In genomic region chr2:42989283-42990081, GRCh38 we compare ENCODE assay signal across 2 cellular contexts.
TF ChIP-seq lines count a peak whose summit lies in the region.
"Not testable (repeated sequence)": the region's sequence is repeated elsewhere in the genome, so short reads cannot be mapped to it uniquely, and the experiment has no call there.

No MANE protein-coding gene starts in this region.

TF ChIP-seq in H1, 55 proteins besides CTCF, POLR2A, EP300 and RAD21:
- peak; percentile 14; the same call in 1 of the 2 replicates for TF ChIP-seq YY1 (IDR thresholded peaks at IDR 0.05; ENCODE audit: low read depth, low read length)

TF ChIP-seq in HepG2, 621 proteins besides CTCF, POLR2A, EP300 and RAD21 (continues in another document):
- 0 out of 2 replicates have a peak, but pooled peaks have one; percentile 20 for TF ChIP-seq ZNF331 (CRISPR knock-in tag; IDR thresholded peaks at IDR 0.05)
- TF ChIP-seq ZFX (CRISPR knock-in tag; IDR thresholded peaks at IDR 0.05; ENCODE audit: low read depth) = peak; percentile 63
- peak; percentile 62; the same call in 1 of the 2 replicates for TF ChIP-seq KDM2A (CRISPR knock-in tag; IDR thresholded peaks at IDR 0.05; ENCODE audit: borderline replicate concordance, low read depth)
- TF ChIP-seq ZBTB7A (CRISPR knock-in tag; IDR thresholded peaks at IDR 0.05) = peak; percentile 64
- TF ChIP-seq ZFP91 (CRISPR knock-in tag; IDR thresholded peaks at IDR 0.05; ENCODE audit: borderline replicate concordance) = peak; percentile 33; the same call in 1 of the 2 replicates
- peak; percentile 89 for TF ChIP-seq ZNF687 (CRISPR knock-in tag; IDR thresholded peaks at IDR 0.05)
- peak; percentile 44 for TF ChIP-seq FOSL2 (CRISPR knock-in tag; IDR thresholded peaks at IDR 0.05)
- peak; percentile 82; the same call in 1 of the 2 replicates for TF ChIP-seq MTA1 (CRISPR knock-in tag; IDR thresholded peaks at IDR 0.05; ENCODE audit: borderline replicate concordance)
- peak; percentile 60; the same call in 1 of the 2 replicates for TF ChIP-seq ZNF614 (CRISPR knock-in tag; IDR thresholded peaks at IDR 0.05; ENCODE audit: borderline replicate concordance)
- 0 out of 2 replicates have a peak, but pooled peaks have one; percentile 26 for TF ChIP-seq HIVEP1 (CRISPR knock-in tag; IDR thresholded peaks at IDR 0.05)
- peak; percentile 82 for TF ChIP-seq GATAD2A (CRISPR knock-in tag; IDR thresholded peaks at IDR 0.05)
- peak; percentile 48; the same call in 1 of the 2 replicates for TF ChIP-seq SAP130 (CRISPR knock-in tag; IDR thresholded peaks at IDR 0.05; ENCODE audit: low read depth)
- peak; percentile 86 for TF ChIP-seq ARID5B (CRISPR knock-in tag; IDR thresholded peaks at IDR 0.05)
- peak; percentile 58 for TF ChIP-seq FOXP4 (CRISPR knock-in tag; IDR thresholded peaks at IDR 0.05)
- TF ChIP-seq ZFY (CRISPR knock-in tag; IDR thresholded peaks at IDR 0.05) = peak; percentile 51; the same call in 1 of the 2 replicates
- peak; percentile 52; the same call in 1 of the 2 replicates for TF ChIP-seq ZNF574 (CRISPR knock-in tag; IDR thresholded peaks at IDR 0.05)
- peak; percentile 33; the same call in 1 of the 2 replicates for TF ChIP-seq RARA (CRISPR knock-in tag; IDR thresholded peaks at IDR 0.05)
- peak; percentile 64 for TF ChIP-seq HNF4A (CRISPR knock-in tag; IDR thresholded peaks at IDR 0.05)
- peak; percentile 56; the same call in 1 of the 2 replicates for TF ChIP-seq CBX5 (CRISPR knock-in tag; IDR thresholded peaks at IDR 0.05; ENCODE audit: borderline replicate concordance)
- TF ChIP-seq ZNF746 (CRISPR knock-in tag; IDR thresholded peaks at IDR 0.05) = 0 out of 2 replicates have a peak, but pooled peaks have one; percentile 38
- TF ChIP-seq ZFP1 (CRISPR knock-in tag; IDR thresholded peaks at IDR 0.05) = 0 out of 2 replicates have a peak, but pooled peaks have one; percentile 27
- TF ChIP-seq KDM6A (CRISPR knock-in tag; IDR thresholded peaks at IDR 0.05; ENCODE audit: low read depth) = 0 out of 2 replicates have a peak, but pooled peaks have one; percentile 47
- TF ChIP-seq SOX13 (IDR thresholded peaks at IDR 0.05); MAZ (IDR thresholded peaks at IDR 0.05; ENCODE audit: borderline replicate concordance, low read depth, low read length); FOXP1 (IDR thresholded peaks at IDR 0.05): not testable (repeated sequence)
- peak in 1 of 2 experiments; percentile 65; a peak in 2 of 4 replicates for TF ChIP-seq SOX13 (CRISPR knock-in tag; conservative IDR thresholded peaks at IDR 0.05 in 1 of 2, IDR thresholded peaks at IDR 0.05 in 1 of 2)
- TF ChIP-seq MAZ (CRISPR knock-in tag; IDR thresholded peaks at IDR 0.05; ENCODE audit: low read depth) = peak; percentile 55
- TF ChIP-seq ZBTB4 (CRISPR knock-in tag; IDR thresholded peaks at IDR 0.05; ENCODE audit: borderline replicate concordance) = peak; percentile 96; the same call in 1 of the 2 replicates
- TF ChIP-seq ZNF350 (CRISPR knock-in tag; IDR thresholded peaks at IDR 0.05; ENCODE audit: borderline replicate concordance, low read depth) = peak; percentile 57; the same call in 1 of the 2 replicates
- TF ChIP-seq ZSCAN21 (CRISPR knock-in tag; IDR thresholded peaks at IDR 0.05; ENCODE audit: borderline replicate concordance) = peak; percentile 45; the same call in 1 of the 2 replicates
- peak; percentile 57 for TF ChIP-seq FOXP1 (CRISPR knock-in tag; IDR thresholded peaks at IDR 0.05)
- TF ChIP-seq HOXA3 (CRISPR knock-in tag; IDR thresholded peaks at IDR 0.05) = peak; percentile 86
- 0 out of 2 replicates have a peak, but pooled peaks have one; percentile 31 for TF ChIP-seq ZNF160 (CRISPR knock-in tag; IDR thresholded peaks at IDR 0.05)
- TF ChIP-seq SALL1 (CRISPR knock-in tag; IDR thresholded peaks at IDR 0.05) = peak; percentile 90
- peak; percentile 45; the same call in 1 of the 2 replicates for TF ChIP-seq SOX5 (CRISPR knock-in tag; IDR thresholded peaks at IDR 0.05; ENCODE audit: borderline replicate concordance)
- TF ChIP-seq KAT7 (CRISPR knock-in tag; IDR thresholded peaks at IDR 0.05; ENCODE audit: borderline replicate concordance) = peak; percentile 82; the same call in 1 of the 2 replicates
- peak; percentile 89 for TF ChIP-seq ZHX1 (CRISPR knock-in tag; IDR thresholded peaks at IDR 0.05; ENCODE audit: low read depth)
